Comparison of ENCODE assay signal across 8 cellular contexts in the genomic region with DNA sequence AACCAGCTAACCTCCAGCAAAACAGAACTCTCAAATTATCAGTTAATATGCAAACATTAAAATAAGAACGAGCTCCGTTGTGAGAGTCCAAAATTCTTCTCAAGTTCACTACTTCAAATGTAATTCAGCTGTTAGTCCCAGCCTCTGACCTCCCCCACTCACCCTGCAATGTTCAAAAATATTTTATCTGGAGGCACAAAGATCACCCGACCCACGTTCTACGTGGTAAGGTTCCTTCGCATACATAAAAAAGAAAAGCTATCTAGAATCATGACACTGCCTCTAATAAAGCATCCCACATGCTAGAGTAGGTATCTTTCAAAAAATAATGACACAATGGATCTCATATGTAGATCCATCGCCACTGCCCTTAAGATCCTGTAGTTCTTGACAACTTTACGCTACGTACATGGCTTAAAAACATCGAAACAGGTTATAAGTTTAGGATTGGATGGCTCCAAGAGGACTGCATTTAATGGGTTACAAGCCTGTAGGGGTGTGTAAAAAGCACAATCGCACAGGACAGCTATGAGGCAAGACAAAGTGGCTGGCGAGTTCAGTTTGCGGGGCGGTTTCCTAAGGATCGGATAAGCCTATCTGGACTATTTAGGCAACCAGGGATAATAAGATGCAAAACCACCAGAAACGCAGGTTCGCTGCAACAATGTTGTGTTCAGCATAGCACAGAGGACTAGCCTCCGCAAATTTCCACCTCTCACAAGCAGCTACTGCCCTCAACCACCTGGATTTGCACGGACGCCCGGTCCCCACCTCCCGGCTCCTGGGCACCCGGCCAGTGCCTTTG. TPM values are rescaled to one million over a fixed set of nuclear protein-coding genes. Genes with fewer than 3 reads are reported as not detected.
DNase-seq lines count a peak whose midpoint lies in the region; ATAC-seq and TF ChIP-seq lines count a peak whose summit lies in the region.

No MANE protein-coding gene starts in this region.

- intact Hi-C loops in mammary epithelial cell (cut with micrococcal nuclease): loop anchor here (1.0 to 5.0 kb wide), 3 partner anchors 86 to 201 kb away; a partner anchor contains a TSS

- no peak for TF ChIP-seq RAD21 in liver (IDR thresholded peaks at IDR 0.05)

- H3K4me2 ChIP-seq in mammary epithelial cell (ENCODE audit: insufficient read depth, low read depth, low read length): peak overlapping the region; percentile 88

- dilution Hi-C loops in mammary epithelial cell (cut with HindIII; ENCODE audit: low sequenced_read_pairs): no loop called here

- H3K4me3 ChIP-seq in mammary epithelial cell (replicated peaks in 1 of 3; ENCODE audit: insufficient read depth in 1 of 3, low read depth in 2 of 3, low read length in 3 of 3) (peak overlapping the region; percentile 62 to 96 (median 86)), liver (ENCODE audit: low read depth in 1 of 3, low read length in 3 of 3) (peak overlapping the region; percentile 78 to 87 (median 80)), thoracic aorta (peak overlapping the region; percentile 95)

- CTCF ChIA-PET in HEK293T (lab: Yijun Ruan, JAX) (interaction anchor here (1.6 kb wide), 1 partner anchor 36 kb away, joined by 4 read pairs; a partner anchor contains a TSS), mammary epithelial cell (lab: Charles Lee; ENCODE audit: low non-redundant PET) (interaction anchor here (0.6 kb wide), 2 partner anchors 78 to 105 kb away, joined by 3 read pairs; a partner anchor contains a TSS)

- H4K20me1 ChIP-seq in mammary epithelial cell (ENCODE audit: insufficient read depth, low read length): no peaks in the 10 kb centered on the region

- DNase-seq in NCI-H2196 (lab: John Stamatoyannopoulos, UW; ENCODE audit: unreplicated experiment) (peak; percentile 33), NCI-H2196 treated with DMSO at 0.1 percent for 48 hours (lab: John Stamatoyannopoulos, UW; ENCODE audit: unreplicated experiment) (no peak), HEK293T (ENCODE audit: extremely low spot score) (peak; percentile 32), NAMALWA (ENCODE audit: low spot score) (peak; percentile 68), mammary epithelial cell (no peak), thoracic aorta (ENCODE audit: low spot score) (no peak)
- DNase-seq in stimulated activated CD4-positive, alpha-beta T cell treated with anti-CD3 and anti-CD28 coated beads, Interleukin-2, amount 100 ng/mL, for 24 hours: no peak

- no peaks in the 10 kb centered on the region for H3K27me3 ChIP-seq in mammary epithelial cell (ENCODE audit: insufficient read depth, low read length)
- no peaks in the 10 kb centered on the region for H3K27me3 ChIP-seq in liver (ENCODE audit: control insufficient read depth in 4 of 4, insufficient read depth in 4 of 4, low read length in 3 of 4)
- no peaks in the 10 kb centered on the region for H3K27me3 ChIP-seq in thoracic aorta (replicated peaks; ENCODE audit: insufficient read depth)

- no peak for ATAC-seq in thoracic aorta (ENCODE audit: insufficient number of reproducible peaks, low FRiP score, low read depth)

- H3K9ac ChIP-seq in mammary epithelial cell (ENCODE audit: insufficient read depth, low read length): peak overlapping the region; percentile 91
- peak overlapping the region; percentile 68 to 90 for H3K9ac ChIP-seq in liver (ENCODE audit: low read depth in 1 of 2, low read length in 2 of 2)

- H3K36me3 ChIP-seq in mammary epithelial cell (ENCODE audit: insufficient read depth, low read length) (peaks cover 12% of the 10 kb centered on the region), liver (ENCODE audit: control insufficient read depth in 4 of 4, insufficient read depth in 3 of 4, low read depth in 1 of 4, low read length in 3 of 4) (peaks cover 0 to 21% (median 19%) of the 10 kb centered on the region in 4 donors), thoracic aorta (peaks cover 11% of the 10 kb centered on the region)

- 2% methylated on average over 22 of the region's 23 CpGs for WGBS in mammary epithelial cell (ENCODE audit: low coverage, missing lambda C conversion rate)
- WGBS in liver: under 1% methylated on average over 23 of the region's 23 CpGs

- H3K27ac ChIP-seq in mammary epithelial cell (ENCODE audit: insufficient read depth, low read depth, low read length) (peak overlapping the region; percentile 89), liver (ENCODE audit: low read depth in 1 of 2, low read length in 2 of 2) (peak overlapping the region; percentile 94 to 97), thoracic aorta (peak overlapping the region; percentile 86 to 90)

- peak overlapping the region; percentile 98 for H2AFZ ChIP-seq in mammary epithelial cell (ENCODE audit: low read depth, low read length)

- in situ Hi-C loops in mammary epithelial cell (cut with MboI; ENCODE audit: low sequenced_read_pairs in 2 of 2): no loop called here

- no TSS peak for BruUV-seq in mammary epithelial cell (replicated peaks; lab: Mats Ljungman, UMichigan)

- TF ChIP-seq CTCF in mammary epithelial cell (conservative IDR thresholded peaks at IDR 0.05 in 1 of 2, IDR thresholded peaks at IDR 0.05 in 1 of 2; ENCODE audit: extremely low read depth in 1 of 2, insufficient read depth in 1 of 2, low read depth in 1 of 2, low read length in 2 of 2) (no peak), liver (IDR thresholded peaks at IDR 0.05; ENCODE audit: low read depth, low read length, missing input control) (no peak), thoracic aorta (IDR thresholded peaks at IDR 0.05) (no peak)

- POLR2A ChIA-PET in HEK293T (lab: Yijun Ruan, JAX): interaction anchor here (0.6 to 2.9 kb wide), 7 partner anchors 10 to 422 kb away, joined by 3 to 12 read pairs (median 3); a partner anchor contains a TSS

- H3K4me1 ChIP-seq in mammary epithelial cell (ENCODE audit: insufficient read depth, low read length): peaks cover 11% of the 10 kb centered on the region
- peaks cover 3 to 25% (median 21%) of the 10 kb centered on the region in 4 donors for H3K4me1 ChIP-seq in liver (ENCODE audit: control insufficient read depth in 4 of 4, insufficient read depth in 4 of 4, low read length in 3 of 4)
- H3K4me1 ChIP-seq in thoracic aorta (ENCODE audit: control insufficient read depth in 1 of 2, low read depth in 2 of 2): peaks cover 31 to 41% of the 10 kb centered on the region in 2 donors

- H3K79me2 ChIP-seq in mammary epithelial cell (ENCODE audit: insufficient read depth, low read length): peaks cover 55% of the 10 kb centered on the region

- H3K9me3 ChIP-seq in mammary epithelial cell (replicated peaks; ENCODE audit: insufficient read depth, low read length) (no peaks in the 10 kb centered on the region), liver (ENCODE audit: control insufficient read depth in 4 of 4, low read length in 3 of 4) (no peaks in the 10 kb centered on the region), thoracic aorta (no peaks in the 10 kb centered on the region)

TF ChIP-seq in HEK293T, 16 proteins besides CTCF, POLR2A, EP300 and RAD21:
- TF ChIP-seq ELF4 (IDR thresholded peaks at IDR 0.05) (no peak), NFRKB (IDR thresholded peaks at IDR 0.05) (no peak), ZNF384 (IDR thresholded peaks at IDR 0.05) (no peak), FOXK2 (IDR thresholded peaks at IDR 0.05) (no peak), L3MBTL2 (conservative IDR thresholded peaks at IDR 0.05) (no peak), LEF1 (IDR thresholded peaks at IDR 0.05; ENCODE audit: borderline replicate concordance) (no peak)

TF ChIP-seq in liver, 16 proteins besides CTCF, POLR2A, EP300 and RAD21:
- TF ChIP-seq, protein P1, sequence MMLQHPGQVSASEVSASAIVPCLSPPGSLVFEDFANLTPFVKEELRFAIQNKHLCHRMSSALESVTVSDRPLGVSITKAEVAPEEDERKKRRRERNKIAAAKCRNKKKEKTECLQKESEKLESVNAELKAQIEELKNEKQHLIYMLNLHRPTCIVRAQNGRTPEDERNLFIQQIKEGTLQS (IDR thresholded peaks at IDR 0.05): no peak
- TF ChIP-seq HNF4G (IDR thresholded peaks at IDR 0.05): no peak
- TF ChIP-seq FOXA1 (IDR thresholded peaks at IDR 0.05): no peak
- no peak for TF ChIP-seq FOXA2 (IDR thresholded peaks at IDR 0.05)
- no peak for TF ChIP-seq RXRA (IDR thresholded peaks at IDR 0.05)
- TF ChIP-seq, protein P2, sequence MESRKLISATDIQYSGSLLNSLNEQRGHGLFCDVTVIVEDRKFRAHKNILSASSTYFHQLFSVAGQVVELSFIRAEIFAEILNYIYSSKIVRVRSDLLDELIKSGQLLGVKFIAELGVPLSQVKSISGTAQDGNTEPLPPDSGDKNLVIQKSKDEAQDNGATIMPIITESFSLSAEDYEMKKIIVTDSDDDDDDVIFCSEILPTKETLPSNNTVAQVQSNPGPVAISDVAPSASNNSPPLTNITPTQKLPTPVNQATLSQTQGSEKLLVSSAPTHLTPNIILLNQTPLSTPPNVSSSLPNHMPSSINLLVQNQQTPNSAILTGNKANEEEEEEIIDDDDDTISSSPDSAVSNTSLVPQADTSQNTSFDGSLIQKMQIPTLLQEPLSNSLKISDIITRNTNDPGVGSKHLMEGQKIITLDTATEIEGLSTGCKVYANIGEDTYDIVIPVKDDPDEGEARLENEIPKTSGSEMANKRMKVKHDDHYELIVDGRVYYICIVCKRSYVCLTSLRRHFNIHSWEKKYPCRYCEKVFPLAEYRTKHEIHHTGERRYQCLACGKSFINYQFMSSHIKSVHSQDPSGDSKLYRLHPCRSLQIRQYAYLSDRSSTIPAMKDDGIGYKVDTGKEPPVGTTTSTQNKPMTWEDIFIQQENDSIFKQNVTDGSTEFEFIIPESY (IDR thresholded peaks at IDR 0.05): no peak

RNA-seq across cellular contexts. Expression of a gene that starts 1.0 kb away (rescaled TPM):
- 10 to 100 TPM; 17.5 to 31.7 TPM for total RNA-seq in mammary epithelial cell
- polyA plus RNA-seq in mammary epithelial cell: 7.4 TPM
- polyA minus RNA-seq in mammary epithelial cell: 7.1 TPM
- 10 to 100 TPM; 27.1 to 28.2 TPM for total RNA-seq in liver
- polyA plus RNA-seq in liver: 10 to 100 TPM in 1 of 2 donors, 1 to 10 TPM in 1; 5.0 to 16.8 TPM
- 10 to 100 TPM; 22.1 to 67.2 TPM for total RNA-seq in thoracic aorta

RNA-seq across cellular contexts. Expression of a gene that starts 35.7 kb away (rescaled TPM):
- total RNA-seq in mammary epithelial cell: under 1 TPM; 0.33 to 0.54 TPM
- polyA plus RNA-seq in mammary epithelial cell: 0.02 TPM
- not detected for polyA minus RNA-seq in mammary epithelial cell
- total RNA-seq in liver: 1 to 10 TPM in 1 of 2 donors, under 1 TPM in 1; 0.33 to 1.4 TPM
- under 1 TPM; 0.08 to 0.21 TPM for polyA plus RNA-seq in liver
- total RNA-seq in thoracic aorta: 1 to 10 TPM; 1.5 to 2.5 TPM

Comparison
In these comparisons a context has a peak if more than half of its experiments do, and no peak if none do; other contexts are left out.
1. DNase-seq: peak in NCI-H2196 (single experiment), HEK293T (single experiment) and NAMALWA (single experiment); none in NCI-H2196 treated with DMSO at 0.1 percent for 48 hours (single experiment), mammary epithelial cell (single experiment), thoracic aorta (single experiment) and stimulated activated CD4-positive, alpha-beta T cell treated with anti-CD3 and anti-CD28 coated beads, Interleukin-2, amount 100 ng/mL, for 24 hours (0 of 2).
2. Peak in every context shown above with its lines, with median percentiles within 50 percentile points of each other: H3K27ac ChIP-seq and H3K4me3 ChIP-seq.